24 cellular contexts compared by ENCODE assay signal in the genomic region with DNA sequence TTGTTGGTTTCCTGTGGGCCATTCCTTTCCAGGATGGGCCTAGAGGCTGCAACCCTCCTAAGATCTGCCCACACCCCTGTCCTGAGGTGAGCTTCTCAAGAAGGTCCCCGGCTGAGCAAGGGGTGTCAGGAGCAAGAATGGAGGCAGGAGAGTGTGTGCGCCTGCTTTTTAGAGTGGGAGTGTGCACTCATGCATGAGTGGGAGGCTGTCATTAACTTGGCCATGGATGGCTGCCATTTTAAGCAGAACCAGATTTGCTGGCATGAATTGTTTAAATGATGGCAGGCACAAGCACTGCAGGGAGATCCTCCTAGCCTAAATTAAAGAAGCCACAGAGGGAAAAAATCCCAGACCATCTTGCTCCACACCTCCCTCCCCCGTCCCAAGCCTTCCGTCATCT. TPM values are rescaled to one million over a fixed set of nuclear protein-coding genes. Genes with fewer than 3 reads are reported as not detected.
"Had no signal": no experiment of that assay in that cellular context is flagged by ENCODE, and none has a peak within 500 bp of the region (broad histone marks: within the 10 kb centered on the region; RNA-seq: fewer than 3 reads in every experiment).

No MANE protein-coding gene starts in this region.

- H3K4me3 ChIP-seq: adrenal gland, ascending aorta, colonic mucosa, left lung, prostate gland, testis, vagina had no signal

- H3K4me3 Mint-ChIP-seq: activated naive CD8-positive, alpha-beta T cell; activated T-cell treated with anti-CD3 and anti-CD28 coated beads, Interleukin-2, amount 50 U/mL, for 24 hours; activated T-helper 17 cell treated with anti-CD3 and anti-CD28 coated beads, Interleukin-2, amount 50 U/mL, for 72 hours; endodermal cell; stimulated activated naive B cell treated with anti-CD40 and anti-IgM and Interleukin-4, amounts not matched to agents 10 μg/mL and 1 μg/mL and 100 μg/mL, for 72 hours; T-helper 2 cell treated with Interferon-gamma antibody and Interleukin-4, amounts not matched to agents 5 μg/mL and 100 μg/mL, for 36 hours; type B pancreatic cell; WTC11 had no signal

- ATAC-seq: activated T-helper 17 cell treated with anti-CD3 and anti-CD28 coated beads, Interleukin-2, amount 50 U/mL, for 72 hours; foreskin keratinocyte; left lung; naive thymus-derived CD4-positive, alpha-beta T cell; stimulated activated naive B cell treated with anti-CD40 and anti-IgM and Interleukin-4, amounts not matched to agents 10 μg/mL and 1 μg/mL and 100 μg/mL, for 72 hours; WTC11 had no signal

- H3K4me1 ChIP-seq: foreskin keratinocyte, prostate gland had no signal

- H3K36me3 ChIP-seq: adrenal gland, ascending aorta, colonic mucosa, left lung, prostate gland, vagina had no signal

- H3K9me3 Mint-ChIP-seq: activated T-cell treated with anti-CD3 and anti-CD28 coated beads, Interleukin-2, amount 50 U/mL, for 24 hours; activated T-helper 17 cell treated with anti-CD3 and anti-CD28 coated beads, Interleukin-2, amount 50 U/mL, for 72 hours; endodermal cell; stimulated activated naive B cell treated with anti-CD40 and anti-IgM and Interleukin-4, amounts not matched to agents 10 μg/mL and 1 μg/mL and 100 μg/mL, for 72 hours; T-helper 2 cell treated with Interferon-gamma antibody and Interleukin-4, amounts not matched to agents 5 μg/mL and 100 μg/mL, for 36 hours; type B pancreatic cell; WTC11 had no signal

- H3K27ac ChIP-seq: adrenal gland, ascending aorta, colonic mucosa, foreskin keratinocyte, left lung, prostate gland, testis, vagina had no signal

- DNase-seq: activated T-cell treated with anti-CD3 and anti-CD28 coated beads, Interleukin-2, amount 50 U/mL, for 24 hours; adrenal gland; central memory CD4-positive, alpha-beta T cell; colonic mucosa; endodermal cell; foreskin keratinocyte; kidney; left lung; naive thymus-derived CD4-positive, alpha-beta T cell; stimulated activated CD4-positive, alpha-beta T cell treated with anti-CD3 and anti-CD28 coated beads, Interleukin-2, amount 100 ng/mL, for 48 hours; stimulated activated CD8-positive, alpha-beta memory T cell treated with anti-CD3 and anti-CD28 coated beads, Interleukin-4, amount 100 ng/mL, for 48 hours; stimulated activated naive B cell treated with anti-CD40 and anti-IgM and Interleukin-4, amounts not matched to agents 10 μg/mL and 1 μg/mL and 100 μg/mL, for 72 hours; testis had no signal

- H3K27ac Mint-ChIP-seq: activated naive CD8-positive, alpha-beta T cell; activated T-cell treated with anti-CD3 and anti-CD28 coated beads, Interleukin-2, amount 50 U/mL, for 24 hours; activated T-helper 17 cell treated with anti-CD3 and anti-CD28 coated beads, Interleukin-2, amount 50 U/mL, for 72 hours; endodermal cell; stimulated activated naive B cell treated with anti-CD40 and anti-IgM and Interleukin-4, amounts not matched to agents 10 μg/mL and 1 μg/mL and 100 μg/mL, for 72 hours; T-helper 2 cell treated with Interferon-gamma antibody and Interleukin-4, amounts not matched to agents 5 μg/mL and 100 μg/mL, for 36 hours; type B pancreatic cell; WTC11 had no signal

- H3K27me3 Mint-ChIP-seq: activated naive CD8-positive, alpha-beta T cell; activated T-cell treated with anti-CD3 and anti-CD28 coated beads, Interleukin-2, amount 50 U/mL, for 24 hours; activated T-helper 17 cell treated with anti-CD3 and anti-CD28 coated beads, Interleukin-2, amount 50 U/mL, for 72 hours; type B pancreatic cell had no signal

- H3K9me3 ChIP-seq: adrenal gland, ascending aorta, colonic mucosa, left lung, prostate gland, testis, vagina had no signal

RNA-seq across cellular contexts. Expression of gene TBATA, which starts 27.6 kb away (rescaled TPM):
- total RNA-seq: activated T-helper 17 cell treated with anti-CD3 and anti-CD28 coated beads, Interleukin-2, amount 50 U/mL, for 72 hours; adrenal gland; ascending aorta; colonic mucosa; endodermal cell; fibroblast of lung; foreskin keratinocyte; kidney; left lung; lung microvascular endothelial cell; naive thymus-derived CD4-positive, alpha-beta T cell; osteocyte; vagina; WTC11 had no signal
